ENCODE assay signal across 10 cellular contexts in the genomic region with DNA sequence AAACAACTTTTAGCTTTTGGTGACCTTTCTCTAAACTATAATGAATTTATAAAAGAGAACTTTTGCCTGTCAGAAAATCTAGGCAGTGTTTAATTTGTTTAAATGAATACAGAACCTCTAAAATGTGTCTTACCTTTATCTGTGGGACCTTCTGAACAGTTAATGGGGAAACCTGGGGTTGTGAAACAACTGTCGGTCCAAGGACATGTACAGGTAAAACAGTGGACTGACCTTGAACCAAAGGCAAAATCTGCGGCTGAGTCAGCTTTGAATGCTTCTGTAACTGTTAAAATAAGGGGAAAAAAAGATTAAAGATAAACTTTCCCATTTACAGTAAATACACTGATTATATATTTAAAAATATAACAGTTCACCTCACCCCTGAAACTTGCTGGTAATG.
"Had no signal": no experiment of that assay in that cellular context is flagged by ENCODE, and none has a peak within 500 bp of the region (broad histone marks: within the 10 kb centered on the region; RNA-seq: fewer than 3 reads in every experiment).

No MANE protein-coding gene starts in this region.

- H3K9ac ChIP-seq: GM23248 had no signal

- H3K27ac ChIP-seq: GM23248, HL-60 had no signal

- H3K9me3 ChIP-seq: HAP-1 had no signal

- H3K4me3 ChIP-seq: GM23248, HAP-1, K562 had no signal

- ATAC-seq: HCT116, K562 had no signal

- H3K36me3 ChIP-seq: HAP-1 had no signal

- DNase-seq: GM23248, GOT3, H7, HFFc6, IMR-90, KG1 had no signal
